In genomic region chrX:48520455-48520854, GRCh38 we compare ENCODE assay signal across 1 cellular context.
TF ChIP-seq lines count a peak whose summit lies in the region.

No MANE protein-coding gene starts in this region.

TF ChIP-seq in HCT116, 20 proteins besides CTCF, POLR2A, EP300 and RAD21:
- no peak for TF ChIP-seq TCF7L2 (IDR thresholded peaks at IDR 0.05; ENCODE audit: borderline replicate concordance, extremely low read depth, insufficient read depth, insufficient read length)
- TF ChIP-seq EGR1 (IDR thresholded peaks at IDR 0.05; ENCODE audit: low read depth), result no peak
- TF ChIP-seq CBX3 (IDR thresholded peaks at IDR 0.05; ENCODE audit: low read depth), result no peak
